Comparison of ENCODE assay signal across 12 cellular contexts in genomic region chr7:143013897-143014296, GRCh38. TPM values are rescaled to one million over a fixed set of nuclear protein-coding genes. Genes with fewer than 3 reads are reported as not detected.
DNase-seq lines count a peak whose midpoint lies in the region; ATAC-seq, FAIRE-seq and TF ChIP-seq lines count a peak whose summit lies in the region.
"Had no signal": no experiment of that assay in that cellular context is flagged by ENCODE, and none has a peak within 500 bp of the region (broad histone marks: within the 10 kb centered on the region; RNA-seq: fewer than 3 reads in every experiment).

No MANE protein-coding gene starts in this region.

- intact Hi-C loops in ovary (cut with DNase I): no loop called here

- 8 to 16% methylated on average over 5 of the region's 5 CpGs for WGBS in gastroesophageal sphincter (ENCODE audit: low coverage in 1 of 2), 2 donors
- 3 to 16% (median 10%) methylated on average over 5 of the region's 5 CpGs for WGBS in ovary, 3 donors

- H3K36me3 Mint-ChIP-seq in astrocyte (ENCODE audit: low read depth, unreplicated experiment): no peaks in the 10 kb centered on the region

- H3K4me1 ChIP-seq in astrocyte (ENCODE audit: insufficient read depth, low read length): peaks cover 35% of the 10 kb centered on the region
- peaks cover 0 to 14% (median 0%) of the 10 kb centered on the region in 3 donors for H3K4me1 ChIP-seq in gastroesophageal sphincter
- H3K4me1 ChIP-seq in ovary (ENCODE audit: insufficient read depth): no peaks in the 10 kb centered on the region
- H3K4me1 ChIP-seq: parathyroid adenoma had no signal

- TF ChIP-seq CTCF in astrocyte (IDR thresholded peaks at IDR 0.05; ENCODE audit: insufficient read depth, low read depth, low read length) (no peak), gastroesophageal sphincter (IDR thresholded peaks at IDR 0.05) (no peak), ovary (IDR thresholded peaks at IDR 0.05) (no peak)

- H3K4me3 ChIP-seq in astrocyte (ENCODE audit: insufficient read depth, low read depth, low read length): peak overlapping the region; percentile 5
- no peak overlapping the region for H3K4me3 ChIP-seq in gastroesophageal sphincter
- no peak overlapping the region for H3K4me3 ChIP-seq in ovary

- DNase-seq in HCEC 1CT (peak; percentile 79), astrocyte (ENCODE audit: low read depth) (peak; percentile 87), superior temporal gyrus (ENCODE audit: extremely low spot score) (peak; percentile 69), ovary (no peak), GM12891 (ENCODE audit: insufficient read length, low spot score) (no peak)
- DNase-seq: NCI-H1105 had no signal

- H3K79me2 ChIP-seq in astrocyte (ENCODE audit: insufficient read depth, low read length): no peaks in the 10 kb centered on the region
- H3K79me2 ChIP-seq: parathyroid adenoma had no signal

- no peaks in the 10 kb centered on the region for H3K27me3 ChIP-seq in astrocyte (ENCODE audit: insufficient read depth, low read length)
- no peaks in the 10 kb centered on the region for H3K27me3 ChIP-seq in gastroesophageal sphincter
- H3K27me3 ChIP-seq in ovary: no peaks in the 10 kb centered on the region

- H3K9ac ChIP-seq in astrocyte (ENCODE audit: low read length): peak overlapping the region; percentile 18
- H3K9ac ChIP-seq: parathyroid adenoma had no signal

- H3K4me3 Mint-ChIP-seq in astrocyte (ENCODE audit: unreplicated experiment): no peak overlapping the region

- H3K27ac ChIP-seq in astrocyte (ENCODE audit: low read depth, low read length) (peak overlapping the region; percentile 55), gastroesophageal sphincter (peak overlapping the region in 3 of 4 donors; percentile 20 to 33 (median 25)), ovary (no peak overlapping the region)
- H3K27ac ChIP-seq: parathyroid adenoma had no signal

- ATAC-seq in gastroesophageal sphincter (peak; percentile 19), GM19395 (IDR thresholded peaks at IDR 0.05; ENCODE audit: unreplicated experiment) (no peak)

- FAIRE-seq in astrocyte (lab: Jason Lieb, UNC): no peak
- no peak for FAIRE-seq in GM12891 (lab: Jason Lieb, UNC)
- FAIRE-seq: H1, islet of Langerhans, urothelium cell line had no signal

- peaks cover 2% of the 10 kb centered on the region for H3K27me3 Mint-ChIP-seq in astrocyte (ENCODE audit: low read depth, unreplicated experiment)

- H3K9me3 Mint-ChIP-seq in astrocyte (ENCODE audit: unreplicated experiment): no peaks in the 10 kb centered on the region

- H4K20me1 ChIP-seq in astrocyte (ENCODE audit: insufficient read depth, low read length): no peaks in the 10 kb centered on the region

- H3K4me2 ChIP-seq in astrocyte (ENCODE audit: low read length): peak overlapping the region; percentile 74

- H3K36me3 ChIP-seq in astrocyte (ENCODE audit: insufficient read depth, low read length) (no peaks in the 10 kb centered on the region), gastroesophageal sphincter (no peaks in the 10 kb centered on the region), ovary (no peaks in the 10 kb centered on the region)

- TF ChIP-seq EP300 in gastroesophageal sphincter (IDR thresholded peaks at IDR 0.05): no peak
- TF ChIP-seq EP300 in ovary (IDR thresholded peaks at IDR 0.05): no peak

- H3K4me1 Mint-ChIP-seq in astrocyte (ENCODE audit: low read depth, unreplicated experiment): peaks cover 33% of the 10 kb centered on the region

- no peak overlapping the region for H3K27ac Mint-ChIP-seq in astrocyte (ENCODE audit: unreplicated experiment)

- no peak for TF ChIP-seq POLR2A in gastroesophageal sphincter (IDR thresholded peaks at IDR 0.05)
- TF ChIP-seq POLR2A in ovary (IDR thresholded peaks at IDR 0.05): no peak
- no peak for TF ChIP-seq POLR2A in GM12891 (IDR thresholded peaks at IDR 0.05; ENCODE audit: low read depth, low read length)

- H3K9me3 ChIP-seq in astrocyte (ENCODE audit: insufficient read depth, low read depth, low read length) (no peaks in the 10 kb centered on the region), gastroesophageal sphincter (no peaks in the 10 kb centered on the region), ovary (no peaks in the 10 kb centered on the region)

- H2AFZ ChIP-seq in astrocyte (ENCODE audit: low read depth, low read length): peak overlapping the region; percentile 44
- H2AFZ ChIP-seq: parathyroid adenoma had no signal

TF ChIP-seq in GM12891, 5 proteins besides CTCF, POLR2A, EP300 and RAD21:
- no peak for TF ChIP-seq PAX5 (IDR thresholded peaks at IDR 0.05; ENCODE audit: insufficient read depth, low read length, severe bottlenecking)
- TF ChIP-seq SPI1 (IDR thresholded peaks at IDR 0.05; ENCODE audit: low read depth, low read length): no peak
TF ChIP-seq in GM12891: peak in this region for 0.

RNA-seq across cellular contexts. Expression of gene OR9A2, which starts 13.0 kb away (rescaled TPM):
- total RNA-seq in astrocyte: not detected in 2 replicates
- not detected for total RNA-seq in gastroesophageal sphincter
- under 1 TPM in 2 of 7 donors, not detected in 5; 0.22 TPM for total RNA-seq in ovary
- not detected for polyA plus RNA-seq in ovary
- polyA plus RNA-seq in GM12891 (2012; ENCODE audit: low read depth, missing spikeins): not detected
- total RNA-seq: H1 had no signal
- polyA plus RNA-seq: H1 had no signal

RNA-seq across cellular contexts. Expression of gene OR6V1, which starts 38.2 kb away (rescaled TPM):
- not detected in 2 replicates for total RNA-seq in astrocyte
- total RNA-seq in gastroesophageal sphincter: not detected
- not detected for total RNA-seq in ovary
- polyA plus RNA-seq in ovary: not detected
- polyA plus RNA-seq in GM12891 (2012; ENCODE audit: low read depth, missing spikeins): not detected
- total RNA-seq: H1 had no signal
- polyA plus RNA-seq: H1 had no signal

RNA-seq across cellular contexts. Expression of gene KEL, which starts 51.7 kb away (rescaled TPM):
- 0.96 TPM in 1 of 2 replicates, not detected in the other for total RNA-seq in astrocyte
- total RNA-seq in gastroesophageal sphincter: not detected
- 1 to 10 TPM in 2 of 7 donors, under 1 TPM in 4, not detected in 1; 0.20 to 2.5 (median 0.78) TPM for total RNA-seq in ovary
- polyA plus RNA-seq in ovary: under 1 TPM; 0.11 to 0.13 TPM
- polyA plus RNA-seq in GM12891 (2012; ENCODE audit: low read depth, missing spikeins): 0.39 TPM

Comparison
In these comparisons a context has a peak if more than half of its experiments do, and no peak if none do; other contexts are left out.
1. DNase-seq: peak in HCEC 1CT (single experiment), astrocyte (single experiment) and superior temporal gyrus (single experiment); none in ovary (0 of 5) and GM12891 (single experiment).
2. H3K27ac ChIP-seq: peak in astrocyte (single experiment) and gastroesophageal sphincter (3 of 4); none in ovary (0 of 2).